In the genomic region with DNA sequence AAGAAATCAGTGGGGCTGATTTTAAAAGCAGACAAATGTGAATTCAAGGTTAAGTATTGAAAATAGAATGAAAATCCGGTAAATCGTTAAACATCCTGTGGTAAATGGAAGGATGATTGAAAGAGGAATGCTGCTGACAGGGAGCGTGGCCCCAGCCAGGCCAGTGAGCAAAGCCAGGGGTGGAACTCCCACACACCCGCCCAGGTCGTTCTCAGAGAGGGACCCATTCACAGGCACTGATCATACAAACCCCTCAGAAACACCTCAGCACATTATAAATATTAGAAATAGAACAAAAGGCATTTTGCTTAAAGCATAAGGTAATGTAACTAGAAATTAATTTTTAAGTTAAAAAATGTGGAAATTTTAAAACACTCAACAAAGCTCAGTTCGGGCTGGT, we compare ENCODE assay signal across 3 cellular contexts. TPM values are rescaled to one million over a fixed set of nuclear protein-coding genes. Genes with fewer than 3 reads are reported as not detected.
"Had no signal": no experiment of that assay in that cellular context is flagged by ENCODE, and none has a peak within 500 bp of the region (broad histone marks: within the 10 kb centered on the region; RNA-seq: fewer than 3 reads in every experiment).

No MANE protein-coding gene starts in this region.

RNA-seq across cellular contexts. Expression of gene CHRFAM7A, which starts 38.3 kb away (rescaled TPM):
- total RNA-seq: PC-9, RPMI7951, SJSA1 had no signal
